8 cellular contexts compared by ENCODE assay signal in genomic region chr6:138692978-138693909, GRCh38.
DNase-seq lines count a peak whose midpoint lies in the region; ATAC-seq, FAIRE-seq and TF ChIP-seq lines count a peak whose summit lies in the region.

No MANE protein-coding gene starts in this region.

- ATAC-seq in GM19463 (IDR thresholded peaks at IDR 0.05; ENCODE audit: unreplicated experiment), result peak; percentile 54
- ATAC-seq in HG03460 (IDR thresholded peaks at IDR 0.05; ENCODE audit: unreplicated experiment), result peak; percentile 51
- ATAC-seq in activated T-helper 17 cell treated with anti-CD3 and anti-CD28 coated beads, Interleukin-2, amount 50 U/mL, for 72 hours (replicated peaks), result peak; percentile 54

- H3K9me3 Mint-ChIP-seq in activated T-helper 17 cell treated with anti-CD3 and anti-CD28 coated beads, Interleukin-2, amount 50 U/mL, for 72 hours, result no peaks in the 10 kb centered on the region
- H3K9me3 Mint-ChIP-seq in nephron, result no peaks in the 10 kb centered on the region

- peaks cover 20% of the 10 kb centered on the region for H3K27me3 Mint-ChIP-seq in activated T-helper 17 cell treated with anti-CD3 and anti-CD28 coated beads, Interleukin-2, amount 50 U/mL, for 72 hours
- H3K27me3 Mint-ChIP-seq in nephron (ENCODE audit: low read depth), result peaks cover 25% of the 10 kb centered on the region

- H3K36me3 Mint-ChIP-seq in activated T-helper 17 cell treated with anti-CD3 and anti-CD28 coated beads, Interleukin-2, amount 50 U/mL, for 72 hours (ENCODE audit: low read depth), result no peaks in the 10 kb centered on the region
- no peaks in the 10 kb centered on the region for H3K36me3 Mint-ChIP-seq in nephron (ENCODE audit: low read depth)

- TF ChIP-seq CTCF in nephron (IDR thresholded peaks at IDR 0.05; ENCODE audit: unreplicated experiment in 3 of 3), result no peak

- no peak for FAIRE-seq in urothelium cell line (lab: Jason Lieb, UNC)

- H3K4me3 Mint-ChIP-seq in activated T-helper 17 cell treated with anti-CD3 and anti-CD28 coated beads, Interleukin-2, amount 50 U/mL, for 72 hours, result peak overlapping the region; percentile 81
- H3K4me3 Mint-ChIP-seq in nephron, result peak overlapping the region; percentile 90 to 93 (median 91)

- peak; percentile 92 for DNase-seq in DMS 273 (lab: John Stamatoyannopoulos, UW; ENCODE audit: unreplicated experiment)
- peak; percentile 31 to 63 for DNase-seq in NOMO-1 (lab: John Stamatoyannopoulos, UW; ENCODE audit: unreplicated experiment in 2 of 2)
- DNase-seq in foreskin melanocyte, result peak; percentile 59
- DNase-seq in urothelium cell line (ENCODE audit: low spot score), result peak; percentile 83

- peak overlapping the region; percentile 62 for H3K27ac Mint-ChIP-seq in activated T-helper 17 cell treated with anti-CD3 and anti-CD28 coated beads, Interleukin-2, amount 50 U/mL, for 72 hours
- peak overlapping the region in 2 of 3 experiments; percentile 68 to 74 for H3K27ac Mint-ChIP-seq in nephron

- H3K4me1 Mint-ChIP-seq in activated T-helper 17 cell treated with anti-CD3 and anti-CD28 coated beads, Interleukin-2, amount 50 U/mL, for 72 hours, result peaks cover 5% of the 10 kb centered on the region
- peaks cover 6% of the 10 kb centered on the region for H3K4me1 Mint-ChIP-seq in nephron

Comparison
In these comparisons a context has a peak if more than half of its experiments do, and no peak if none do; other contexts are left out.
1. Peak in every context shown above with its lines: DNase-seq and ATAC-seq.